8 cellular contexts compared by ENCODE assay signal in the genomic region with DNA sequence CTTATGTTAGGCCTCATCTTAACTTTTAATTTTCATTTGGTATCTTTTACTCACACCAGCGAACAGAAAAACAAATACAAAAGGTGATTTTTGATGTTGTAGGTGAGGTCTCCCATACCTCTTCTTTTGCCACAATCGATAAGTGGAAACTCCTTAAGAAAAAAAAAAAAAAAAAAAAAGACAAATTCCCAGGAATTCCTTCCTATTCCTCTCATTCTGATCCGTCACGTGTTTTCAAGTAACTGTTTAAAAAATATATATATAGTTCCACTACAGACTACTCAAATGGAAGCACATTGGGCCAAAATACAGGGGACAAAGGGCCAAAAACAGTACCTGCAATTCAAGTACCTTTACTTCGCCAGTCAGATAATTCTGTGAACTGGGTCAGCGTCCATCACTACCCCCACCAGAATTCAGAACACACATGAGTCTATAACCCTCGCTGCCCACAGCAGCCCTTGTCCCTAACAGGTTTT. TPM values are rescaled to one million over a fixed set of nuclear protein-coding genes. Genes with fewer than 3 reads are reported as not detected.
DNase-seq lines count a peak whose midpoint lies in the region; ATAC-seq and TF ChIP-seq lines count a peak whose summit lies in the region.

No MANE protein-coding gene starts in this region.

- no peak for TF ChIP-seq POLR2A in gastrocnemius medialis (IDR thresholded peaks at IDR 0.05)

- no peaks in the 10 kb centered on the region for H3K36me3 ChIP-seq in gastrocnemius medialis

- ATAC-seq in SK-N-SH treated with all-trans-retinoic acid at 6 μM for 48 hours (peak; percentile 50; the same call in 2 of the 3 replicates), gastrocnemius medialis (no peak)

- no peaks in the 10 kb centered on the region for H3K9me3 ChIP-seq in gastrocnemius medialis

- peaks cover 6 to 21% of the 10 kb centered on the region in 2 donors for H3K4me1 ChIP-seq in gastrocnemius medialis

- H3K27ac ChIP-seq in gastrocnemius medialis = peak overlapping the region; percentile 92 to 99 (median 96)

- no peak for TF ChIP-seq CTCF in GM12864 (IDR thresholded peaks at IDR 0.05; ENCODE audit: low read depth, low read length, missing control alignments)
- TF ChIP-seq CTCF in fibroblast of pulmonary artery (IDR thresholded peaks at IDR 0.05; ENCODE audit: low read length, missing control alignments) = no peak
- TF ChIP-seq CTCF in gastrocnemius medialis (IDR thresholded peaks at IDR 0.05 in 4 of 5, conservative IDR thresholded peaks at IDR 0.05 in 1 of 5) = no peak
- no peak for TF ChIP-seq CTCF in GM13976 (IDR thresholded peaks at IDR 0.05; ENCODE audit: borderline replicate concordance, control extremely low read depth, extremely low read depth, insufficient read depth, missing control alignments)

- no peaks in the 10 kb centered on the region for H3K27me3 ChIP-seq in gastrocnemius medialis

- intact Hi-C loops in gastrocnemius medialis (cut with DNase I; ENCODE audit: low total_unique reads) = loop anchor here (1.0 to 2.0 kb wide), 3 partner anchors 49 to 193 kb away; a partner anchor contains a TSS

- DNase-seq in GM12864 (ENCODE audit: low read depth) (no peak), fibroblast of pulmonary artery (ENCODE audit: low read depth) (no peak), gastrocnemius medialis (no peak), HuH-7.5 (ENCODE audit: low spot score) (no peak), COLO668 (lab: John Stamatoyannopoulos, UW; ENCODE audit: unreplicated experiment) (no peak), GM13976 (ENCODE audit: low spot score) (no peak)
- DNase-seq in stimulated activated CD4-positive, alpha-beta T cell treated with anti-CD3 and anti-CD28 coated beads, Interleukin-1b, Interleukin-23, amount 100 ng/mL, for 48 hours = no peak

- in situ Hi-C loops in gastrocnemius medialis (cut with MboI; ENCODE audit: low sequenced_read_pairs in 4 of 4) (loop anchor here in 1 of 4 donors (10.0 kb wide), 1 partner anchor 91 kb away; no protein-coding TSS in a partner anchor), GM13976 (cut with MboI; ENCODE audit: low sequenced_read_pairs, unreplicated experiment) (no loop called here)

- peak overlapping the region; percentile 83 for H3K4me3 ChIP-seq in GM12864 (ENCODE audit: low read depth, low read length)
- peak overlapping the region; percentile 82 for H3K4me3 ChIP-seq in fibroblast of pulmonary artery (replicated peaks; ENCODE audit: low read depth, low read length)
- peak overlapping the region; percentile 68 to 97 (median 84) for H3K4me3 ChIP-seq in gastrocnemius medialis

TF ChIP-seq in SK-N-SH treated with all-trans-retinoic acid at 6 μM for 48 hours, 23 proteins besides CTCF, POLR2A, EP300 and RAD21:
- TF ChIP-seq SNAI2 (CRISPR knock-in tag; IDR thresholded peaks at IDR 0.05) = no peak

RNA-seq across cellular contexts. Expression of a gene that starts 16.5 kb away (rescaled TPM):
- total RNA-seq in gastrocnemius medialis = under 1 TPM in 1 of 4 donors, not detected in 3; 0.07 TPM

RNA-seq across cellular contexts. Expression of a gene that starts 49.5 kb away (rescaled TPM):
- 100 to 1,000 TPM in 3 of 4 donors, 10 to 100 TPM in 1; 48.8 to 174 (median 124) TPM for total RNA-seq in gastrocnemius medialis
